ENCODE assay signal across 34 cellular contexts in the genomic region with DNA sequence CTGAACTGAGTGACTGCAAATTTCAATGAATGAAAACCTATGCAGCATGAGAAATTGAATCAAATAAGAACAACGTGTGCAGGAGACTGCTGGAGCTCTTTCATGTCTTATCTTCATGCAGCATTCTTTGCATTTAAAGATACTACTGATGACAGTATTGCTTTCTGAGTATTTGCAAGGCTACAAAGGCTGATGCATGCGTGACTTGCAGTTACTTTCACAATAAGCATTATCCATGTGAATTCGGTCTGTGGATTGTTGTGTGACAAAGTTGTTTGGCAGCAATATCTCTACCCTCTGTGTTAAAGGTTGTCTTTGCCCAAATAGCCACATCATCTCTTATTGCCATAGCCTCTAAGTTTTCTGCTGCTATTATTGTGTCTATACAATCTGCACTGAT.
"Had no signal": no experiment of that assay in that cellular context is flagged by ENCODE, and none has a peak within 500 bp of the region (broad histone marks: within the 10 kb centered on the region; RNA-seq: fewer than 3 reads in every experiment).

No MANE protein-coding gene starts in this region.

- ATAC-seq: activated CD8-positive, alpha-beta memory T cell treated with anti-CD3 and anti-CD28 coated beads, Interleukin-2, amount 10 ng/mL, durations not matched to agents 7 days and 5 days; activated CD8-positive, alpha-beta T cell treated with anti-CD3 and anti-CD28 coated beads, Interleukin-2, amount 10 ng/mL, durations not matched to agents 7 days and 5 days; activated naive CD4-positive, alpha-beta T cell treated with anti-CD3 and anti-CD28 coated beads, Interleukin-2, amount 50 U/mL, for 72 hours; activated T-helper 17 cell treated with anti-CD3 and anti-CD28 coated beads, Interleukin-2, amount 50 U/mL, for 72 hours had no signal

- H3K4me3 Mint-ChIP-seq: activated B cell treated with CpG ODN at 0.5 μM for 24 hours; activated CD4-positive, alpha-beta memory T cell treated with anti-CD3 and anti-CD28 coated beads, Interleukin-2, amount 10 ng/mL, durations not matched to agents 7 days and 5 days; activated CD4-positive, alpha-beta T cell treated with anti-CD3 and anti-CD28 coated beads, Interleukin-2, amount 10 ng/mL, durations not matched to agents 7 days and 5 days; activated CD8-positive, alpha-beta memory T cell treated with anti-CD3 and anti-CD28 coated beads, Interleukin-2, amount 10 ng/mL, durations not matched to agents 7 days and 5 days; activated CD8-positive, alpha-beta T cell treated with anti-CD3 and anti-CD28 coated beads, Interleukin-2, amount 10 ng/mL, durations not matched to agents 7 days and 5 days; activated naive CD4-positive, alpha-beta T cell treated with anti-CD3 and anti-CD28 coated beads for 36 hours; activated naive CD8-positive, alpha-beta T cell treated with anti-CD3 and anti-CD28 coated beads for 36 hours; activated T-cell treated with anti-CD3 and anti-CD28 coated beads, Interleukin-2, amount 50 U/mL, for 24 hours; activated T-helper 17 cell treated with anti-CD3 and anti-CD28 coated beads, Interleukin-2, amount 50 U/mL, for 72 hours; brain; central memory CD8-positive, alpha-beta T cell; T-helper 1 cell treated with Interleukin-12 subunit alpha and Interleukin-12 subunit beta and Interleukin-4 antibody, amounts not matched to agents 30 μg/mL and 1 μg/mL, for 36 hours; T-helper 2 cell treated with Interferon-gamma antibody and Interleukin-4, amounts not matched to agents 5 μg/mL and 100 μg/mL, for 36 hours had no signal

- H3K9me3 ChIP-seq: adrenal gland had no signal

- H3K4me1 ChIP-seq: adrenal gland had no signal

- H3K27ac ChIP-seq: adrenal gland, cardiac muscle cell, VCaP had no signal

- FAIRE-seq: bronchial epithelial cell had no signal

- H3K27me3 ChIP-seq: adrenal gland, cardiac muscle cell had no signal

- H3K27ac Mint-ChIP-seq: activated B cell treated with CpG ODN at 0.5 μM for 24 hours; activated CD4-positive, alpha-beta memory T cell treated with anti-CD3 and anti-CD28 coated beads, Interleukin-2, amount 10 ng/mL, durations not matched to agents 7 days and 5 days; activated CD4-positive, alpha-beta T cell treated with anti-CD3 and anti-CD28 coated beads, Interleukin-2, amount 10 ng/mL, durations not matched to agents 7 days and 5 days; activated CD8-positive, alpha-beta memory T cell treated with anti-CD3 and anti-CD28 coated beads, Interleukin-2, amount 10 ng/mL, durations not matched to agents 7 days and 5 days; activated CD8-positive, alpha-beta T cell treated with anti-CD3 and anti-CD28 coated beads, Interleukin-2, amount 10 ng/mL, durations not matched to agents 7 days and 5 days; activated naive CD4-positive, alpha-beta T cell treated with anti-CD3 and anti-CD28 coated beads for 36 hours; activated naive CD4-positive, alpha-beta T cell treated with anti-CD3 and anti-CD28 coated beads, Interleukin-2, amount 50 U/mL, for 72 hours; activated naive CD8-positive, alpha-beta T cell treated with anti-CD3 and anti-CD28 coated beads for 36 hours; activated T-cell treated with anti-CD3 and anti-CD28 coated beads, Interleukin-2, amount 50 U/mL, for 24 hours; activated T-helper 17 cell treated with anti-CD3 and anti-CD28 coated beads, Interleukin-2, amount 50 U/mL, for 72 hours; brain; T-helper 1 cell treated with Interleukin-12 subunit alpha and Interleukin-12 subunit beta and Interleukin-4 antibody, amounts not matched to agents 30 μg/mL and 1 μg/mL, for 36 hours; T-helper 2 cell treated with Interferon-gamma antibody and Interleukin-4, amounts not matched to agents 5 μg/mL and 100 μg/mL, for 36 hours had no signal

- H3K9me3 Mint-ChIP-seq: activated CD4-positive, alpha-beta memory T cell treated with anti-CD3 and anti-CD28 coated beads, Interleukin-2, amount 10 ng/mL, durations not matched to agents 7 days and 5 days; activated CD4-positive, alpha-beta T cell treated with anti-CD3 and anti-CD28 coated beads, Interleukin-2, amount 10 ng/mL, durations not matched to agents 7 days and 5 days; activated naive CD8-positive, alpha-beta T cell treated with anti-CD3 and anti-CD28 coated beads for 36 hours; activated T-helper 17 cell treated with anti-CD3 and anti-CD28 coated beads, Interleukin-2, amount 50 U/mL, for 72 hours; central memory CD8-positive, alpha-beta T cell; T-helper 2 cell treated with Interferon-gamma antibody and Interleukin-4, amounts not matched to agents 5 μg/mL and 100 μg/mL, for 36 hours had no signal

- H3K27me3 Mint-ChIP-seq: brain had no signal

- H3K36me3 Mint-ChIP-seq: activated CD8-positive, alpha-beta memory T cell treated with anti-CD3 and anti-CD28 coated beads, Interleukin-2, amount 10 ng/mL, durations not matched to agents 7 days and 5 days; activated naive CD4-positive, alpha-beta T cell treated with anti-CD3 and anti-CD28 coated beads, Interleukin-2, amount 50 U/mL, for 72 hours; activated naive CD8-positive, alpha-beta T cell treated with anti-CD3 and anti-CD28 coated beads for 36 hours; brain had no signal

- H3K36me3 ChIP-seq: adrenal gland, cardiac muscle cell had no signal

- H3K4me1 Mint-ChIP-seq: activated B cell treated with CpG ODN at 0.5 μM for 24 hours; activated CD4-positive, alpha-beta memory T cell treated with anti-CD3 and anti-CD28 coated beads, Interleukin-2, amount 10 ng/mL, durations not matched to agents 7 days and 5 days; activated CD4-positive, alpha-beta T cell treated with anti-CD3 and anti-CD28 coated beads, Interleukin-2, amount 10 ng/mL, durations not matched to agents 7 days and 5 days; activated CD8-positive, alpha-beta memory T cell treated with anti-CD3 and anti-CD28 coated beads, Interleukin-2, amount 10 ng/mL, durations not matched to agents 7 days and 5 days; activated naive CD8-positive, alpha-beta T cell treated with anti-CD3 and anti-CD28 coated beads for 36 hours; activated T-helper 17 cell treated with anti-CD3 and anti-CD28 coated beads, Interleukin-2, amount 50 U/mL, for 72 hours; central memory CD8-positive, alpha-beta T cell had no signal

- DNase-seq: activated B cell treated with CpG ODN at 0.5 μM for 24 hours; activated CD4-positive, alpha-beta memory T cell treated with anti-CD3 and anti-CD28 coated beads, Interleukin-2, amount 10 ng/mL, durations not matched to agents 7 days and 5 days; activated CD4-positive, alpha-beta T cell treated with anti-CD3 and anti-CD28 coated beads for 4 hours; activated CD4-positive, alpha-beta T cell treated with anti-CD3 and anti-CD28 coated beads, Interleukin-2, amount 10 ng/mL, durations not matched to agents 7 days and 5 days; activated CD4-positive, alpha-beta T cell treated with anti-CD3 and anti-CD28 coated beads, Interleukin-2, amount 50 U/mL, for 48 hours; activated CD4-positive, CD25-positive, alpha-beta regulatory T cell treated with anti-CD3 and anti-CD28 coated beads, Interleukin-2, amount 50 U/mL, for 72 hours; activated CD8-positive, alpha-beta memory T cell treated with anti-CD3 and anti-CD28 coated beads for 24 hours; activated CD8-positive, alpha-beta memory T cell treated with anti-CD3 and anti-CD28 coated beads, Interleukin-2, amount 10 ng/mL, durations not matched to agents 7 days and 5 days; activated CD8-positive, alpha-beta memory T cell treated with anti-CD3 and anti-CD28 coated beads, Interleukin-2, amount 50 U/mL, for 48 hours; activated CD8-positive, alpha-beta T cell treated with anti-CD3 and anti-CD28 coated beads, Interleukin-2, amount 10 ng/mL, durations not matched to agents 7 days and 5 days; activated effector memory CD4-positive, alpha-beta T cell treated with anti-CD3 and anti-CD28 coated beads, Interleukin-2, amount 50 U/mL, for 16 hours; activated gamma-delta T cell treated with Interleukin-2 at 50 U/mL for 16 hours; activated naive CD4-positive, alpha-beta T cell; activated naive CD4-positive, alpha-beta T cell treated with anti-CD3 and anti-CD28 coated beads for 36 hours; activated naive CD4-positive, alpha-beta T cell treated with anti-CD3 and anti-CD28 coated beads, Interleukin-2, amount 50 U/mL, for 16 hours; activated naive CD8-positive, alpha-beta T cell treated with anti-CD3 and anti-CD28 coated beads for 36 hours; activated T-cell treated with anti-CD3 and anti-CD28 coated beads, Interleukin-2, amount 50 U/mL, for 24 hours; activated T-cell treated with anti-CD3 and anti-CD28 coated beads, Interleukin-2, amount 50 U/mL, for 48 hours; adrenal gland; amniotic stem cell; aorta; cerebellar nuclear complex; T-helper 1 cell; T-helper 2 cell; T-helper 9 cell had no signal

- H3K4me3 ChIP-seq: adrenal gland, cardiac muscle cell had no signal
